Comparison of ENCODE assay signal across 9 cellular contexts in the genomic region with DNA sequence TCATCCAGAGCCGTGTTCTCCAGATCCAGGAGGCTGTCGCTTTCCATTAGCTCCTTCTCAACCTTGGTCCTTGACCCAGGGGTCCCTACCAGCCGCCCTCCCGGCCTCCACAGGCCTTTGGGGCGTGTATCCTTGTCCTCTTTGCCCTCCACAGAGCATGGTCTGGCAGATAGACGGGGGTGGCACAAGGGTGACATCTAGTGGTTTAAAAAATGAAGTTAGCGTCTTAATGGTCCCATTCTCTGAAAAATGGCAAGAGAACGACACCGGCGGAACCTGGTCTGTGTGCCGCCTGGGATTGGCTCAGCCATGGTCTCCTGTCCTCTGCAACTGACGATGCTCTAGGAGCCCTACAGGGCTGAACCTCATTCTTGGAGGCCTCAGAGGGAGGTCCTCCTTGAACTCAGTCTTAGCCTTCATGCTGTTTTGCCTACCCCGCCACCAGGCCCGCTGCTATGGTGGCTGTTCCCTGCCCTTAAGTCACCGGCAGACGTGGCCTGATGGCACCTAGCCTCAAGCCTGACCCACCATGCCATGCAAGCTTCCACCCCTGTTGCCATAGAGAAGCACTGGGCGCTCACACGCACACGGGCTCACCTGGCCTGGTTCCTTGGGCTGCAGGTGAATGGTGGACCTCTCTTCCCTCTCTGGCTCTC.
DNase-seq lines count a peak whose midpoint lies in the region; ATAC-seq, FAIRE-seq and TF ChIP-seq lines count a peak whose summit lies in the region.
"Had no signal": no experiment of that assay in that cellular context is flagged by ENCODE, and none has a peak within 500 bp of the region (broad histone marks: within the 10 kb centered on the region; RNA-seq: fewer than 3 reads in every experiment).

No MANE protein-coding gene starts in this region.

- H3K9me1 ChIP-seq in endothelial cell of umbilical vein (replicated peaks; ENCODE audit: control insufficient read depth, extremely low read depth, insufficient read depth, low read length), result no peaks in the 10 kb centered on the region

- H3K27me3 Mint-ChIP-seq in nephron (ENCODE audit: low read depth), result peaks cover 20% of the 10 kb centered on the region

- BruUV-seq in Panc1 (replicated peaks; lab: Mats Ljungman, UMichigan), result no TSS peak
- BruUV-seq in endothelial cell of umbilical vein (replicated peaks; lab: Mats Ljungman, UMichigan), result no TSS peak

- H3K36me3 ChIP-seq in Panc1 (ENCODE audit: control insufficient read depth, insufficient read depth, low read length) (no peaks in the 10 kb centered on the region), endothelial cell of umbilical vein (ENCODE audit: control insufficient read depth in 2 of 2, extremely low read depth in 1 of 2, insufficient read depth in 2 of 2, low read length in 2 of 2) (no peaks in the 10 kb centered on the region), stomach (no peaks in the 10 kb centered on the region)
- H3K36me3 ChIP-seq: BLaER1 treated with 17β-estradiol and CSF1 and Interleukin-3, amounts not matched to agents 10 nM and 100 nM had no signal

- CTCF ChIA-PET in Panc1 (lab: Charles Lee) (no interaction called here), endothelial cell of umbilical vein (lab: Charles Lee) (no interaction called here)

- TF ChIP-seq POLR2A in endothelial cell of umbilical vein (IDR thresholded peaks at IDR 0.05; ENCODE audit: low read depth, low read length), result no peak
- TF ChIP-seq POLR2A in stomach (IDR thresholded peaks at IDR 0.05), result no peak

- POLR2A ChIA-PET in Panc1 (lab: Charles Lee) (no interaction called here), endothelial cell of umbilical vein (lab: Charles Lee) (no interaction called here)

- WGBS in stomach, 5 donors, result 41 to 49% (median 43%) methylated on average over 19 of the region's 19 CpGs

- no peak overlapping the region for H2AFZ ChIP-seq in endothelial cell of umbilical vein (ENCODE audit: low read depth, low read length)

- H3K4me1 ChIP-seq in Panc1 (ENCODE audit: control insufficient read depth, insufficient read depth, low read length) (no peaks in the 10 kb centered on the region), endothelial cell of umbilical vein (ENCODE audit: control insufficient read depth, extremely low read depth, insufficient read depth, low read length) (no peaks in the 10 kb centered on the region), stomach (no peaks in the 10 kb centered on the region)

- in situ Hi-C loops in KBM-7 (cut with MboI; ENCODE audit: low pct_unique_long_range_greater_than_20kb, low sequenced_read_pairs) (loop anchor here (25.0 kb wide), 1 partner anchor 198 kb away; no protein-coding TSS in a partner anchor), Panc1 (cut with HindIII; ENCODE audit: low pct_unique_long_range_greater_than_20kb, low sequenced_read_pairs) (no loop called here)

- peak; percentile 28 for FAIRE-seq in endothelial cell of umbilical vein (lab: Jason Lieb, UNC)

- no peak overlapping the region for H3K4me3 ChIP-seq in Panc1 (ENCODE audit: low read depth in 2 of 2, low read length in 2 of 2)
- H3K4me3 ChIP-seq in endothelial cell of umbilical vein (replicated peaks in 1 of 3; ENCODE audit: insufficient read depth in 1 of 3, low read depth in 1 of 3, low read length in 3 of 3), result no peak overlapping the region
- no peak overlapping the region for H3K4me3 ChIP-seq in stomach
- H3K4me3 ChIP-seq: BLaER1 treated with 17β-estradiol and CSF1 and Interleukin-3, amounts not matched to agents 10 nM and 100 nM had no signal

- DNase-seq in NCI-H345 (lab: John Stamatoyannopoulos, UW), result peak; percentile 0
- DNase-seq in NCI-H345 treated with DMSO at 0.1 percent for 48 hours (lab: John Stamatoyannopoulos, UW; ENCODE audit: unreplicated experiment), result no peak
- DNase-seq in KBM-7, result peak; percentile 71
- no peak for DNase-seq in Panc1 (ENCODE audit: low read depth, low spot score)
- DNase-seq in endothelial cell of umbilical vein (ENCODE audit: low read depth, low spot score), result peak; percentile 4
- DNase-seq in stomach, result no peak
- no peak for DNase-seq in activated gamma-delta T cell treated with Interleukin-2 at 50 U/mL for 16 hours

- ATAC-seq in Panc1, result peak; percentile 78

- TF ChIP-seq CTCF in Panc1 (IDR thresholded peaks at IDR 0.05) (peak; percentile 82), endothelial cell of umbilical vein (IDR thresholded peaks at IDR 0.05; ENCODE audit: extremely low read depth in 1 of 2, insufficient read depth in 1 of 2, low read depth in 1 of 2, low read length in 2 of 2) (peak; percentile 31 to 32), nephron (IDR thresholded peaks at IDR 0.05; ENCODE audit: unreplicated experiment in 3 of 3) (peak; percentile 48 to 61 (median 57)), stomach (IDR thresholded peaks at IDR 0.05) (peak in 2 of 7 experiments; percentile 28 to 32)

- intact Hi-C loops in Panc1 (cut with micrococcal nuclease; ENCODE audit: unreplicated experiment) (no loop called here), endothelial cell of umbilical vein (cut with micrococcal nuclease) (no loop called here), stomach (cut with DNase I; ENCODE audit: low total_unique reads) (no loop called here)

- H3K27ac ChIP-seq in Panc1 (ENCODE audit: low read length) (no peak overlapping the region), endothelial cell of umbilical vein (ENCODE audit: insufficient read depth, low read depth, low read length) (no peak overlapping the region), stomach (no peak overlapping the region)
- H3K27ac ChIP-seq: BLaER1 treated with 17β-estradiol and CSF1 and Interleukin-3, amounts not matched to agents 10 nM and 100 nM had no signal

- H3K4me1 Mint-ChIP-seq in nephron, result no peaks in the 10 kb centered on the region

- no peaks in the 10 kb centered on the region for H3K79me2 ChIP-seq in endothelial cell of umbilical vein (ENCODE audit: control insufficient read depth, insufficient read depth, low read length)

- no peaks in the 10 kb centered on the region for H3K36me3 Mint-ChIP-seq in nephron (ENCODE audit: low read depth)

- H3K9me3 ChIP-seq in Panc1 (ENCODE audit: control insufficient read depth, insufficient read depth, low read depth, low read length) (no peaks in the 10 kb centered on the region), endothelial cell of umbilical vein (replicated peaks; ENCODE audit: control insufficient read depth, insufficient read depth, low read length) (no peaks in the 10 kb centered on the region), stomach (no peaks in the 10 kb centered on the region)
- H3K9me3 ChIP-seq: BLaER1 treated with 17β-estradiol and CSF1 and Interleukin-3, amounts not matched to agents 10 nM and 100 nM had no signal

- no peaks in the 10 kb centered on the region for H4K20me1 ChIP-seq in endothelial cell of umbilical vein (replicated peaks; ENCODE audit: control insufficient read depth, extremely low read depth, insufficient read depth, low read length)
- H4K20me1 ChIP-seq: BLaER1 treated with 17β-estradiol and CSF1 and Interleukin-3, amounts not matched to agents 10 nM and 100 nM had no signal

- no peaks in the 10 kb centered on the region for H3K27me3 ChIP-seq in Panc1 (ENCODE audit: control insufficient read depth, insufficient read depth, low read length)
- H3K27me3 ChIP-seq in endothelial cell of umbilical vein (ENCODE audit: control insufficient read depth in 2 of 2, insufficient read depth in 2 of 2, low read length in 2 of 2), result no peaks in the 10 kb centered on the region
- H3K27me3 ChIP-seq in stomach, result peaks cover 0 to 8% (median 0%) of the 10 kb centered on the region in 3 donors
- H3K27me3 ChIP-seq: BLaER1 treated with 17β-estradiol and CSF1 and Interleukin-3, amounts not matched to agents 10 nM and 100 nM had no signal

- dilution Hi-C loops in endothelial cell of umbilical vein (cut with MboI; ENCODE audit: extremely low pct_ligation_motif_present, low sequenced_read_pairs), result no loop called here

- H3K9ac ChIP-seq in endothelial cell of umbilical vein (replicated peaks; ENCODE audit: extremely low read depth, insufficient read depth, low read length), result no peak overlapping the region
- H3K9ac ChIP-seq: BLaER1 treated with 17β-estradiol and CSF1 and Interleukin-3, amounts not matched to agents 10 nM and 100 nM had no signal

- H3K9me3 Mint-ChIP-seq in nephron, result no peaks in the 10 kb centered on the region

- no peak for TF ChIP-seq EP300 in stomach (IDR thresholded peaks at IDR 0.05)

- H3K4me3 Mint-ChIP-seq in nephron, result no peak overlapping the region

- H3K4me2 ChIP-seq in endothelial cell of umbilical vein (ENCODE audit: insufficient read depth, low read length), result no peak overlapping the region
- H3K4me2 ChIP-seq: BLaER1 treated with 17β-estradiol and CSF1 and Interleukin-3, amounts not matched to agents 10 nM and 100 nM had no signal

- no peak overlapping the region for H3K27ac Mint-ChIP-seq in nephron

TF ChIP-seq in endothelial cell of umbilical vein, 7 proteins besides CTCF, POLR2A, EP300 and RAD21:
- TF ChIP-seq, protein P1, sequence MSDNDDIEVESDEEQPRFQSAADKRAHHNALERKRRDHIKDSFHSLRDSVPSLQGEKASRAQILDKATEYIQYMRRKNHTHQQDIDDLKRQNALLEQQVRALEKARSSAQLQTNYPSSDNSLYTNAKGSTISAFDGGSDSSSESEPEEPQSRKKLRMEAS (IDR thresholded peaks at IDR 0.05; ENCODE audit: insufficient read depth, insufficient read length), result no peak
- TF ChIP-seq POLR2AphosphoS5 (IDR thresholded peaks at IDR 0.05; ENCODE audit: insufficient read depth, low read depth, low read length) (no peak), JUN (IDR thresholded peaks at IDR 0.05; ENCODE audit: borderline replicate concordance, insufficient read depth, insufficient read length, low read depth) (no peak)

Comparison
In these comparisons a context has a peak if more than half of its experiments do, and no peak if none do; other contexts are left out.
1. DNase-seq: peak in NCI-H345 (single experiment), KBM-7 (single experiment) and endothelial cell of umbilical vein (single experiment); none in NCI-H345 treated with DMSO at 0.1 percent for 48 hours (single experiment), Panc1 (single experiment), stomach (single experiment) and activated gamma-delta T cell treated with Interleukin-2 at 50 U/mL for 16 hours (single experiment).